Comparison of ENCODE assay signal across 11 cellular contexts in the genomic region with DNA sequence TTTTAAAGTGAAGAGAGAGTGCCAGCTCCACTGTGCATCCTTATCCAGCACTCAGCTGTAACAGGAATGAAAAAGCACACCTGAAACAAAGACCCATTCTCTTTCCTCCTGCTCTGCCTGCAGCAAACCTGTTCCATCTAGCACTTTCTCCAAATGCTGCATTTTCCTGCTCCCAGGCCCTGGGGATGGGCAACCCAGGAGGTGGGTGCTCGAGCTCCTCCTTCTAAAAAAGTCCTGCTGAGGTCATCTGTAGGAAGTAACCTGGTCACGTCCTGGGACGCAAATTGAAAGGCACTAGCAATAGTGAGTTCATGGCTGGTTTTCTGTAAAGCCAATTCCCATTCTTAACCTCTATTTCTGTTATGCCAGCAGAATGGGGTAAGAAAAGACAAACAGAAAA.
DNase-seq lines count a peak whose midpoint lies in the region; ATAC-seq and TF ChIP-seq lines count a peak whose summit lies in the region.
"Had no signal": no experiment of that assay in that cellular context is flagged by ENCODE, and none has a peak within 500 bp of the region (broad histone marks: within the 10 kb centered on the region; RNA-seq: fewer than 3 reads in every experiment).

No MANE protein-coding gene starts in this region.

- H2BK5ac ChIP-seq in neuronal stem cell (ENCODE audit: low read length) = no peak overlapping the region

- H3K27me3 ChIP-seq in neuronal stem cell (ENCODE audit: control insufficient read depth in 3 of 3, insufficient read depth in 3 of 3, low read depth in 1 of 3, low read length in 3 of 3) = no peaks in the 10 kb centered on the region
- H3K27me3 ChIP-seq in uterus = no peaks in the 10 kb centered on the region

- peak overlapping the region; percentile 11 for H2BK12ac ChIP-seq in neuronal stem cell (ENCODE audit: low read length)

- H3K4me3 ChIP-seq in neuronal stem cell (ENCODE audit: low read length in 2 of 2) (no peak overlapping the region), uterus (no peak overlapping the region)

- no peak overlapping the region for H3K9ac ChIP-seq in neuronal stem cell (ENCODE audit: low read depth, low read length, poor library complexity)

- no peak overlapping the region for H3K27ac ChIP-seq in neuronal stem cell (replicated peaks; ENCODE audit: low read length)
- peak overlapping the region; percentile 42 to 70 for H3K27ac ChIP-seq in uterus
- H3K27ac ChIP-seq: C4-2B had no signal

- no peak overlapping the region for H3K4me2 ChIP-seq in neuronal stem cell (ENCODE audit: insufficient read depth, low read length, poor library complexity, severe bottlenecking)

- no peak overlapping the region for H3K4ac ChIP-seq in neuronal stem cell (ENCODE audit: low read length)

- H3K4me1 ChIP-seq in neuronal stem cell (ENCODE audit: control insufficient read depth in 2 of 2, insufficient read depth in 1 of 2, low read depth in 1 of 2, low read length in 2 of 2) (peaks cover 9 to 10% of the 10 kb centered on the region in 2 donors), uterus (peaks cover 0 to 3% of the 10 kb centered on the region in 2 donors)

- no peak overlapping the region for H2AK5ac ChIP-seq in neuronal stem cell (ENCODE audit: low read depth, low read length)

- H3K27me3 Mint-ChIP-seq in natural killer cell treated with Interleukin-12 subunit alpha and Interleukin-12 subunit beta and Interleukin-15 and Interleukin-18, amount 100 ng/mL, for 72 hours = no peaks in the 10 kb centered on the region
- no peaks in the 10 kb centered on the region for H3K27me3 Mint-ChIP-seq in natural killer cell (ENCODE audit: low read depth in 2 of 2)
- H3K27me3 Mint-ChIP-seq in effector memory CD8-positive, alpha-beta T cell = no peaks in the 10 kb centered on the region

- no peak overlapping the region for H4K91ac ChIP-seq in neuronal stem cell (ENCODE audit: low read depth, low read length, poor library complexity)

- DNase-seq in natural killer cell treated with Interleukin-12 subunit alpha and Interleukin-12 subunit beta and Interleukin-15 and Interleukin-18, amount 100 ng/mL, for 72 hours (ENCODE audit: low spot score) = no peak
- DNase-seq in natural killer cell (no peak), neuronal stem cell (ENCODE audit: low spot score) (no peak), uterus (no peak)
- DNase-seq in effector memory CD8-positive, alpha-beta T cell = no peak
- DNase-seq: retina had no signal

- no peak overlapping the region for H3K14ac ChIP-seq in neuronal stem cell (ENCODE audit: low read length)

- peaks cover 5% of the 10 kb centered on the region for H3K9me3 Mint-ChIP-seq in natural killer cell treated with Interleukin-12 subunit alpha and Interleukin-12 subunit beta and Interleukin-15 and Interleukin-18, amount 100 ng/mL, for 72 hours
- no peaks in the 10 kb centered on the region for H3K9me3 Mint-ChIP-seq in natural killer cell
- no peaks in the 10 kb centered on the region for H3K9me3 Mint-ChIP-seq in effector memory CD8-positive, alpha-beta T cell

- no peak overlapping the region for H4K8ac ChIP-seq in neuronal stem cell (ENCODE audit: low read depth, low read length)

- WGBS in neuronal stem cell (ENCODE audit: extremely low coverage in 2 of 2, insufficient read length in 2 of 2, insufficient replicate concordance in 1 of 2), 2 donors = no CpG with 5 or more reads among the region's 3 CpGs

- H3K23ac ChIP-seq in neuronal stem cell (ENCODE audit: low read depth, low read length, poor library complexity) = no peak overlapping the region

- peaks cover 48 to 51% of the 10 kb centered on the region in 2 donors for H3K4me1 Mint-ChIP-seq in natural killer cell treated with Interleukin-12 subunit alpha and Interleukin-12 subunit beta and Interleukin-15 and Interleukin-18, amount 100 ng/mL, for 72 hours (ENCODE audit: low read depth in 2 of 2)
- H3K4me1 Mint-ChIP-seq in natural killer cell = peaks cover 21 to 25% of the 10 kb centered on the region in 2 donors
- peaks cover 17 to 34% of the 10 kb centered on the region in 2 donors for H3K4me1 Mint-ChIP-seq in effector memory CD8-positive, alpha-beta T cell (ENCODE audit: low read depth in 2 of 2)

- no peak overlapping the region for H3K18ac ChIP-seq in neuronal stem cell (ENCODE audit: low read length)

- no peak overlapping the region for H2BK15ac ChIP-seq in neuronal stem cell (ENCODE audit: low read length)

- peak in 1 of 2 donors; percentile 16 for ATAC-seq in natural killer cell treated with Interleukin-12 subunit alpha and Interleukin-12 subunit beta and Interleukin-15 and Interleukin-18, amount 100 ng/mL, for 72 hours
- no peak for ATAC-seq in natural killer cell
- ATAC-seq in effector memory CD8-positive, alpha-beta T cell (replicated peaks) = no peak
- ATAC-seq in HG02870 (IDR thresholded peaks at IDR 0.05; ENCODE audit: unreplicated experiment) = no peak
- no peak for ATAC-seq in GM21619 (IDR thresholded peaks at IDR 0.05; ENCODE audit: unreplicated experiment)
- no peak for ATAC-seq in GM18909 (IDR thresholded peaks at IDR 0.05; ENCODE audit: poor library complexity, unreplicated experiment)
- ATAC-seq: left colon had no signal

- TF ChIP-seq POLR2A in uterus (IDR thresholded peaks at IDR 0.05) = no peak

- H3K36me3 ChIP-seq in neuronal stem cell (replicated peaks in 1 of 2; ENCODE audit: control insufficient read depth in 2 of 2, insufficient read depth in 2 of 2, low read length in 2 of 2) = no peaks in the 10 kb centered on the region
- no peaks in the 10 kb centered on the region for H3K36me3 ChIP-seq in uterus

- peak overlapping the region; percentile 29 to 66 for H3K27ac Mint-ChIP-seq in natural killer cell treated with Interleukin-12 subunit alpha and Interleukin-12 subunit beta and Interleukin-15 and Interleukin-18, amount 100 ng/mL, for 72 hours
- H3K27ac Mint-ChIP-seq in natural killer cell = peak overlapping the region in 1 of 2 donors; percentile 24
- H3K27ac Mint-ChIP-seq in effector memory CD8-positive, alpha-beta T cell = peak overlapping the region; percentile 30 to 78

- TF ChIP-seq CTCF in natural killer cell (IDR thresholded peaks at IDR 0.05) = no peak
- TF ChIP-seq CTCF in uterus (IDR thresholded peaks at IDR 0.05) = no peak

- H3K36me3 Mint-ChIP-seq in natural killer cell treated with Interleukin-12 subunit alpha and Interleukin-12 subunit beta and Interleukin-15 and Interleukin-18, amount 100 ng/mL, for 72 hours = peaks cover 4% of the 10 kb centered on the region
- H3K36me3 Mint-ChIP-seq in natural killer cell = no peaks in the 10 kb centered on the region
- H3K36me3 Mint-ChIP-seq in effector memory CD8-positive, alpha-beta T cell (ENCODE audit: insufficient read depth) = no peaks in the 10 kb centered on the region

- peak overlapping the region; percentile 38 for H3K4me3 Mint-ChIP-seq in natural killer cell treated with Interleukin-12 subunit alpha and Interleukin-12 subunit beta and Interleukin-15 and Interleukin-18, amount 100 ng/mL, for 72 hours
- H3K4me3 Mint-ChIP-seq in natural killer cell = no peak overlapping the region
- no peak overlapping the region for H3K4me3 Mint-ChIP-seq in effector memory CD8-positive, alpha-beta T cell

- H2BK120ac ChIP-seq in neuronal stem cell (ENCODE audit: low read depth, low read length) = no peak overlapping the region

- no peaks in the 10 kb centered on the region for H3K79me1 ChIP-seq in neuronal stem cell (ENCODE audit: low read depth, low read length)

- H3K9me3 ChIP-seq in neuronal stem cell (replicated peaks in 1 of 2; ENCODE audit: control insufficient read depth in 2 of 2, insufficient read depth in 1 of 2, low read depth in 1 of 2, low read length in 2 of 2) = no peaks in the 10 kb centered on the region
- no peaks in the 10 kb centered on the region for H3K9me3 ChIP-seq in uterus

- intact Hi-C loops in natural killer cell (cut with micrococcal nuclease) (no loop called here), uterus (cut with DNase I; ENCODE audit: low total_unique reads) (no loop called here)

- no peak overlapping the region for H2AFZ ChIP-seq in neuronal stem cell (ENCODE audit: low read length)
